In genomic region chr15:74038707-74039655, GRCh38 we compare ENCODE assay signal across 13 cellular contexts. TPM values are rescaled to one million over a fixed set of nuclear protein-coding genes. Genes with fewer than 3 reads are reported as not detected.
DNase-seq lines count a peak whose midpoint lies in the region; ATAC-seq, FAIRE-seq and TF ChIP-seq lines count a peak whose summit lies in the region.
"Had no signal": no experiment of that assay in that cellular context is flagged by ENCODE, and none has a peak within 500 bp of the region (broad histone marks: within the 10 kb centered on the region; RNA-seq: fewer than 3 reads in every experiment).

No MANE protein-coding gene starts in this region.

- no peaks in the 10 kb centered on the region for H3K9me3 ChIP-seq in hepatocyte (ENCODE audit: low read depth)
- no peaks in the 10 kb centered on the region for H3K9me3 ChIP-seq in thoracic aorta
- H3K9me3 ChIP-seq: testis had no signal

- H3K9me2 ChIP-seq in hepatocyte (replicated peaks; ENCODE audit: insufficient read depth): no peaks in the 10 kb centered on the region

- H3K9me3 Mint-ChIP-seq in activated CD8-positive, alpha-beta T cell treated with anti-CD3 and anti-CD28 coated beads, Interleukin-2, amount 10 ng/mL, durations not matched to agents 7 days and 5 days (ENCODE audit: insufficient read depth): no peaks in the 10 kb centered on the region
- H3K9me3 Mint-ChIP-seq in activated CD8-positive, alpha-beta T cell treated with anti-CD3 and anti-CD28 coated beads for 36 hours: no peaks in the 10 kb centered on the region
- H3K9me3 Mint-ChIP-seq in Calu3 (ENCODE audit: low read depth, unreplicated experiment): no peaks in the 10 kb centered on the region

- no peak for ATAC-seq in activated CD8-positive, alpha-beta T cell treated with anti-CD3 and anti-CD28 coated beads, Interleukin-2, amount 10 ng/mL, durations not matched to agents 7 days and 5 days
- ATAC-seq in activated CD8-positive, alpha-beta T cell treated with anti-CD3 and anti-CD28 coated beads for 36 hours: no peak
- no peak for ATAC-seq in thoracic aorta (ENCODE audit: insufficient number of reproducible peaks, low FRiP score, low read depth)

- no peak for FAIRE-seq in bronchial epithelial cell (lab: Jason Lieb, UNC)

- no TSS peak for BruUV-seq in Calu3 (replicated peaks; lab: Mats Ljungman, UMichigan)

- H3K36me3 ChIP-seq in bronchial epithelial cell (ENCODE audit: control insufficient read depth, insufficient read depth, low read length) (peaks cover 16% of the 10 kb centered on the region), hepatocyte (replicated peaks; ENCODE audit: insufficient read depth, low read depth) (no peaks in the 10 kb centered on the region), thoracic aorta (peaks cover 30% of the 10 kb centered on the region)

- H3K4me3 ChIP-seq in bronchial epithelial cell (ENCODE audit: low read depth, low read length): no peak overlapping the region
- no peak overlapping the region for H3K4me3 ChIP-seq in hepatocyte
- H3K4me3 ChIP-seq in thoracic aorta: no peak overlapping the region
- H3K4me3 ChIP-seq: lung, testis had no signal

- H3K27ac ChIP-seq in hepatocyte (peak overlapping the region; percentile 82), thoracic aorta (peak overlapping the region; percentile 31 to 80)

- H3K27ac Mint-ChIP-seq in activated CD8-positive, alpha-beta T cell treated with anti-CD3 and anti-CD28 coated beads, Interleukin-2, amount 10 ng/mL, durations not matched to agents 7 days and 5 days: peak overlapping the region; percentile 26
- H3K27ac Mint-ChIP-seq in activated CD8-positive, alpha-beta T cell treated with anti-CD3 and anti-CD28 coated beads for 36 hours: no peak overlapping the region
- H3K27ac Mint-ChIP-seq in Calu3 (ENCODE audit: unreplicated experiment): no peak overlapping the region

- H3K4me1 ChIP-seq in hepatocyte (ENCODE audit: insufficient read depth): no peaks in the 10 kb centered on the region
- H3K4me1 ChIP-seq in thoracic aorta (ENCODE audit: control insufficient read depth in 1 of 2, low read depth in 2 of 2): peaks cover 20 to 25% of the 10 kb centered on the region in 2 donors

- no peak overlapping the region for H3K4me3 Mint-ChIP-seq in activated CD8-positive, alpha-beta T cell treated with anti-CD3 and anti-CD28 coated beads, Interleukin-2, amount 10 ng/mL, durations not matched to agents 7 days and 5 days
- no peak overlapping the region for H3K4me3 Mint-ChIP-seq in activated CD8-positive, alpha-beta T cell treated with anti-CD3 and anti-CD28 coated beads for 36 hours
- no peak overlapping the region for H3K4me3 Mint-ChIP-seq in Calu3 (ENCODE audit: low read depth, unreplicated experiment)

- H3K36me3 Mint-ChIP-seq in activated CD8-positive, alpha-beta T cell treated with anti-CD3 and anti-CD28 coated beads, Interleukin-2, amount 10 ng/mL, durations not matched to agents 7 days and 5 days (ENCODE audit: low read depth): peaks cover 43% of the 10 kb centered on the region
- peaks cover 22% of the 10 kb centered on the region for H3K36me3 Mint-ChIP-seq in activated CD8-positive, alpha-beta T cell treated with anti-CD3 and anti-CD28 coated beads for 36 hours (ENCODE audit: low read depth)
- peaks cover 50% of the 10 kb centered on the region for H3K36me3 Mint-ChIP-seq in Calu3 (ENCODE audit: insufficient read depth, unreplicated experiment)

- WGBS in hepatocyte (ENCODE audit: low lambda C conversion rate, missing lambda C conversion rate): 78% methylated on average over 9 of the region's 9 CpGs

- POLR2A ChIA-PET in activated CD8-positive, alpha-beta T cell treated with anti-CD3 and anti-CD28 coated beads, Interleukin-2, amount 10 ng/mL, durations not matched to agents 7 days and 5 days (lab: Charles Lee): interaction anchor here (1.0 kb wide), 1 partner anchor 9 kb away, joined by 3 read pairs; no protein-coding TSS in a partner anchor
- POLR2A ChIA-PET in activated CD8-positive, alpha-beta T cell treated with anti-CD3 and anti-CD28 coated beads for 36 hours (lab: Charles Lee): interaction anchor here (1.1 kb wide), 1 partner anchor 29 kb away, joined by 3 read pairs; no protein-coding TSS in a partner anchor

- DNase-seq in activated CD8-positive, alpha-beta T cell treated with anti-CD3 and anti-CD28 coated beads, Interleukin-2, amount 10 ng/mL, durations not matched to agents 7 days and 5 days: no peak
- no peak for DNase-seq in activated CD8-positive, alpha-beta T cell treated with anti-CD3 and anti-CD28 coated beads for 36 hours
- DNase-seq in bronchial epithelial cell (ENCODE audit: low read depth): peak; percentile 47
- DNase-seq in hepatocyte (ENCODE audit: low spot score): no peak
- no peak for DNase-seq in thoracic aorta (ENCODE audit: low spot score)
- no peak for DNase-seq in DMS153 (lab: John Stamatoyannopoulos, UW)
- no peak for DNase-seq in Calu3
- DNase-seq in activated CD8-positive, alpha-beta memory T cell treated with anti-CD3 and anti-CD28 coated beads for 24 hours: no peak
- DNase-seq: NCI-H1694, testis had no signal

- no peak overlapping the region for H2AFZ ChIP-seq in hepatocyte

- H3K79me2 ChIP-seq in hepatocyte: no peaks in the 10 kb centered on the region

- no peaks in the 10 kb centered on the region for H4K20me1 ChIP-seq in hepatocyte (ENCODE audit: insufficient read depth, poor library complexity, severe bottlenecking)

- H3K27me3 ChIP-seq in bronchial epithelial cell (ENCODE audit: control insufficient read depth, insufficient read depth, low read length): no peaks in the 10 kb centered on the region
- no peaks in the 10 kb centered on the region for H3K27me3 ChIP-seq in hepatocyte
- no peaks in the 10 kb centered on the region for H3K27me3 ChIP-seq in thoracic aorta (replicated peaks; ENCODE audit: insufficient read depth)
- H3K27me3 ChIP-seq: testis had no signal

- CTCF ChIA-PET in activated CD8-positive, alpha-beta T cell treated with anti-CD3 and anti-CD28 coated beads, Interleukin-2, amount 10 ng/mL, durations not matched to agents 7 days and 5 days (lab: Charles Lee): interaction anchor here (1.1 to 17.4 kb wide), 3 partner anchors 9 to 66 kb away, joined by 6 to 177 read pairs (median 7); no protein-coding TSS in a partner anchor
- CTCF ChIA-PET in activated CD8-positive, alpha-beta T cell treated with anti-CD3 and anti-CD28 coated beads for 36 hours (lab: Charles Lee): interaction anchor here (0.8 to 5.2 kb wide), 5 partner anchors 9 to 67 kb away, joined by 3 to 34 read pairs (median 9); no protein-coding TSS in a partner anchor
- CTCF ChIA-PET in Calu3 (lab: Charles Lee): interaction anchor here (1.9 kb wide), 1 partner anchor 66 kb away, joined by 10 read pairs; no protein-coding TSS in a partner anchor

- no peak overlapping the region for H3K4me2 ChIP-seq in hepatocyte

- H3K27me3 Mint-ChIP-seq in activated CD8-positive, alpha-beta T cell treated with anti-CD3 and anti-CD28 coated beads, Interleukin-2, amount 10 ng/mL, durations not matched to agents 7 days and 5 days (ENCODE audit: low read depth): no peaks in the 10 kb centered on the region
- H3K27me3 Mint-ChIP-seq in activated CD8-positive, alpha-beta T cell treated with anti-CD3 and anti-CD28 coated beads for 36 hours: no peaks in the 10 kb centered on the region
- H3K27me3 Mint-ChIP-seq in Calu3 (ENCODE audit: unreplicated experiment): no peaks in the 10 kb centered on the region

- H3K4me1 Mint-ChIP-seq in activated CD8-positive, alpha-beta T cell treated with anti-CD3 and anti-CD28 coated beads, Interleukin-2, amount 10 ng/mL, durations not matched to agents 7 days and 5 days (ENCODE audit: low read depth): no peaks in the 10 kb centered on the region
- H3K4me1 Mint-ChIP-seq in activated CD8-positive, alpha-beta T cell treated with anti-CD3 and anti-CD28 coated beads for 36 hours (ENCODE audit: low read depth): no peaks in the 10 kb centered on the region
- H3K4me1 Mint-ChIP-seq in Calu3 (ENCODE audit: low read depth, unreplicated experiment): no peaks in the 10 kb centered on the region

- intact Hi-C loops in activated CD8-positive, alpha-beta T cell treated with anti-CD3 and anti-CD28 coated beads for 36 hours (cut with micrococcal nuclease): no loop called here
- intact Hi-C loops in Calu3 (cut with micrococcal nuclease; ENCODE audit: unreplicated experiment): no loop called here

- TF ChIP-seq CTCF in activated CD8-positive, alpha-beta T cell treated with anti-CD3 and anti-CD28 coated beads for 36 hours (IDR thresholded peaks at IDR 0.05): no peak
- TF ChIP-seq CTCF in bronchial epithelial cell (IDR thresholded peaks at IDR 0.05; ENCODE audit: insufficient read depth, low read length, severe bottlenecking) (no peak), hepatocyte (IDR thresholded peaks at IDR 0.05; ENCODE audit: poor library complexity) (no peak), thoracic aorta (IDR thresholded peaks at IDR 0.05) (no peak), Calu3 (IDR thresholded peaks at IDR 0.05; ENCODE audit: unreplicated experiment) (no peak)

RNA-seq across cellular contexts. Expression of gene GOLGA6A, which starts 43.4 kb away (rescaled TPM):
- total RNA-seq in activated CD8-positive, alpha-beta T cell treated with anti-CD3 and anti-CD28 coated beads, Interleukin-2, amount 10 ng/mL, durations not matched to agents 7 days and 5 days: not detected
- not detected for total RNA-seq in activated CD8-positive, alpha-beta T cell treated with anti-CD3 and anti-CD28 coated beads for 36 hours
- 0.13 TPM in 1 of 2 replicates, not detected in the other for total RNA-seq in bronchial epithelial cell
- not detected in 2 replicates for total RNA-seq in hepatocyte
- not detected in 2 replicates for polyA plus RNA-seq in hepatocyte
- under 1 TPM; 0.14 to 0.42 TPM for total RNA-seq in thoracic aorta
- not detected in 2 replicates for total RNA-seq in Calu3 (2022)
- total RNA-seq: glomerular endothelial cell, pulmonary artery endothelial cell had no signal

RNA-seq across cellular contexts. Expression of gene PML, which starts 44.5 kb away (rescaled TPM):
- 100 to 1,000 TPM; 108 to 115 TPM for total RNA-seq in activated CD8-positive, alpha-beta T cell treated with anti-CD3 and anti-CD28 coated beads, Interleukin-2, amount 10 ng/mL, durations not matched to agents 7 days and 5 days
- total RNA-seq in activated CD8-positive, alpha-beta T cell treated with anti-CD3 and anti-CD28 coated beads for 36 hours: 10 to 100 TPM; 48.8 to 49.6 TPM
- total RNA-seq in bronchial epithelial cell (7.6 and 8.3 TPM in 2 replicates), hepatocyte (9.7 and 15.7 TPM in 2 replicates), thoracic aorta (100 to 1,000 TPM in 1 of 2 donors, 10 to 100 TPM in 1; 77.2 to 138 TPM), Calu3 (2022) (120 and 153 TPM in 2 replicates)
- polyA plus RNA-seq in hepatocyte: 29.9 and 38.8 TPM in 2 replicates

RNA-seq across cellular contexts. Expression of gene STOML1, which starts 46.9 kb away (rescaled TPM):
- total RNA-seq in activated CD8-positive, alpha-beta T cell treated with anti-CD3 and anti-CD28 coated beads, Interleukin-2, amount 10 ng/mL, durations not matched to agents 7 days and 5 days: 10 to 100 TPM; 10.8 to 10.9 TPM
- total RNA-seq in activated CD8-positive, alpha-beta T cell treated with anti-CD3 and anti-CD28 coated beads for 36 hours: 1 to 10 TPM; 5.2 to 6.5 TPM
- total RNA-seq in bronchial epithelial cell: 8.6 and 9.5 TPM in 2 replicates
- total RNA-seq in hepatocyte: 10.3 and 14.2 TPM in 2 replicates
- polyA plus RNA-seq in hepatocyte: 19.8 and 21.0 TPM in 2 replicates
- 10 to 100 TPM; 23.6 to 37.9 TPM for total RNA-seq in thoracic aorta
- total RNA-seq in Calu3 (2022): 18.3 and 19.7 TPM in 2 replicates
